ENCODE assay signal across 8 cellular contexts in the genomic region with DNA sequence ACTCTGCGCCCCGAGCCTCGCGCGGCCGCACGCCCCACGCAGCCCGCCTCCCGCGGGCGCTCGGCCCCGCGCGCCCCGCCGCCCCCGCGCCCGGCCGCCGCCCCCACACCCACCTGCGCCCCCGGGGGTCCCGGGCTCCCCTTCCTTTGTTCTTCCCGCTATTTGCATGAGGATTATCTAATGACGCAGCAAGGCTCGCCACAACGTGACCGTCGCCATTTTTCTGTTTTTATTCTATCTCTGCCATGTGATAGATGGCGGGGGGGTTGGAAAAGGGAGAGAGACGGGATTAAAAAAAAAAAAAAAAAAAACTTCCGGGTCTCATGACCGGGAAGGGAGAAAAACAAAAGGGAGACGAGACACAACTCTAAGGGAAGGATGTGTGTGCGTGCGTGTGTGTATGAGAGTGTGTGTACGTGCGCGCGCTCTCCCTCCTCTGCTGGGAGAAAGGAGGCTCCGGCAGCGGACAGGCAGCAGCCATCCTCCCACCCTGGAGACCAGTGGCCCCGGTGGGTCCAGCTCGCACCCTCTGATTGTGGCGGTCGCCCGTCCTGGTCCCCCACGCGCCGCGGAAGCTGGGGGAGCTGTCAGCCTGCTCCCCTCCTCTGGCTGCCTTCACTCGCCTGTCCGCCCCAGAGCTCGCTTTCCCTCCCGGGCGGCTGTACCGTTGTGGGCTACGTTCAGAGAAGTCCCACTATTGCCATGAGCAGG.
A peak's percentile ranks its signal among the peaks of the same experiment; 100 is the strongest.
DNase-seq lines count a peak whose midpoint lies in the region; ATAC-seq and TF ChIP-seq lines count a peak whose summit lies in the region.

No MANE protein-coding gene starts in this region.

- ATAC-seq in HG02973 (IDR thresholded peaks at IDR 0.05; ENCODE audit: unreplicated experiment), result peak; percentile 26
- ATAC-seq in activated B cell treated with CpG ODN at 0.5 μM for 24 hours (ENCODE audit: low read depth), result peak; percentile 15
- ATAC-seq in GM21381 (IDR thresholded peaks at IDR 0.05; ENCODE audit: unreplicated experiment), result no peak

- DNase-seq in GM12864 (ENCODE audit: low read depth) (no peak), NCI-H2196 treated with DMSO at 0.1 percent for 48 hours (lab: John Stamatoyannopoulos, UW; ENCODE audit: unreplicated experiment) (peak; percentile 51), activated B cell treated with CpG ODN at 0.5 μM for 24 hours (peak; percentile 50), chondrocyte (ENCODE audit: low spot score) (peak; percentile 91), iris pigment epithelial cell (ENCODE audit: low read depth) (peak; percentile 65)

- H3K4me3 ChIP-seq in GM12864 (ENCODE audit: low read depth, low read length) (peak overlapping the region; percentile 87), skin epidermis (peak overlapping the region; percentile 52 to 98 (median 84))

- TF ChIP-seq CTCF in GM12864 (IDR thresholded peaks at IDR 0.05; ENCODE audit: low read depth, low read length, missing control alignments) (no peak), activated B cell treated with CpG ODN at 0.5 μM for 24 hours (IDR thresholded peaks at IDR 0.05) (no peak), chondrocyte (IDR thresholded peaks at IDR 0.05) (no peak)

- POLR2A ChIA-PET in activated B cell treated with CpG ODN at 0.5 μM for 24 hours (lab: Charles Lee), result interaction anchor here (0.6 to 1.6 kb wide), 8 partner anchors 27 to 260 kb away, joined by 3 to 5 read pairs (median 4); a partner anchor contains a TSS

- peaks cover 48% of the 10 kb centered on the region for H3K4me1 Mint-ChIP-seq in activated B cell treated with CpG ODN at 0.5 μM for 24 hours
- peaks cover 38% of the 10 kb centered on the region for H3K4me1 Mint-ChIP-seq in chondrocyte (ENCODE audit: low read depth)

- H3K27me3 Mint-ChIP-seq in activated B cell treated with CpG ODN at 0.5 μM for 24 hours (no peaks in the 10 kb centered on the region), chondrocyte (ENCODE audit: low read depth) (peaks cover 4% of the 10 kb centered on the region)

- intact Hi-C loops in activated B cell treated with CpG ODN at 0.5 μM for 24 hours (cut with micrococcal nuclease), result loop anchor here (1.0 to 10.0 kb wide), 9 partner anchors 65 to 1860 kb away; a partner anchor contains a TSS

- H3K27ac Mint-ChIP-seq in activated B cell treated with CpG ODN at 0.5 μM for 24 hours, result peak overlapping the region; percentile 99
- H3K27ac Mint-ChIP-seq in chondrocyte (ENCODE audit: unreplicated experiment), result peak overlapping the region; percentile 91

- CTCF ChIA-PET in activated B cell treated with CpG ODN at 0.5 μM for 24 hours (lab: Charles Lee), result no interaction called here

- peaks cover 13% of the 10 kb centered on the region for H3K36me3 Mint-ChIP-seq in activated B cell treated with CpG ODN at 0.5 μM for 24 hours (ENCODE audit: low read depth)
- no peaks in the 10 kb centered on the region for H3K36me3 Mint-ChIP-seq in chondrocyte (ENCODE audit: low read depth)

- peak overlapping the region; percentile 97 for H3K4me3 Mint-ChIP-seq in activated B cell treated with CpG ODN at 0.5 μM for 24 hours
- peak overlapping the region; percentile 81 for H3K4me3 Mint-ChIP-seq in chondrocyte (ENCODE audit: unreplicated experiment)

- H3K27ac ChIP-seq in skin epidermis, result peak overlapping the region; percentile 89 to 100 (median 98)

- no peaks in the 10 kb centered on the region for H3K9me3 Mint-ChIP-seq in activated B cell treated with CpG ODN at 0.5 μM for 24 hours
- no peaks in the 10 kb centered on the region for H3K9me3 Mint-ChIP-seq in chondrocyte (ENCODE audit: low read depth)
